In the genomic region with DNA sequence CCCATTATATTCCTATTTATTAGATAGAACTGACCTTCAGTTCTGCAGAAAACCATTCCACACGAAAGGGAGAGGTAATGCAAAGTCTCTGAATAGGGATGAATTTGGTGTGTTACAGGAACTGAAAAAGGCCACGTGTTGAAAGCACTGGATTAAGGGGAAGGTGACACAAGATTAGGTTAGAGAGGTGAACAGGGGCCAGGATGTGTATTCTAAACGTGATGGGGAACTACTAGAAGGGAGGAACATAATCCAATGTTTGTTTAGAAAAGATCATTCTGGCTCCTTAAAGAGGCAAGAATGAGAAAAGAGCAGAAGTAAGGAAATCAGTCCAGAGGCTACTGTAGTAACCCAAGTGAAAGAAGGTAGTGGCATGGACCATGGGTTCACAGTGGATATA, we compare ENCODE assay signal across 9 cellular contexts. TPM values are rescaled to one million over a fixed set of nuclear protein-coding genes. Genes with fewer than 3 reads are reported as not detected.
A peak's percentile ranks its signal among the peaks of the same experiment; 100 is the strongest.
DNase-seq lines count a peak whose midpoint lies in the region; ATAC-seq and TF ChIP-seq lines count a peak whose summit lies in the region.
"Had no signal": no experiment of that assay in that cellular context is flagged by ENCODE, and none has a peak within 500 bp of the region (broad histone marks: within the 10 kb centered on the region; RNA-seq: fewer than 3 reads in every experiment).

No MANE protein-coding gene starts in this region.

- H3K27me3 ChIP-seq in OCI-LY3 (ENCODE audit: low read depth, low read length): no peaks in the 10 kb centered on the region
- H3K27me3 ChIP-seq in upper lobe of left lung: no peaks in the 10 kb centered on the region

- no peak for ATAC-seq in activated T-cell treated with anti-CD3 and anti-CD28 coated beads, Interleukin-2, amount 50 U/mL, for 72 hours (replicated peaks in 1 of 2)
- ATAC-seq in stimulated activated naive CD8-positive, alpha-beta T cell treated with anti-CD3 and anti-CD28 coated beads, Interleukin-15, amount 100 ng/mL, for 72 hours: no peak
- no peak for ATAC-seq in upper lobe of left lung (ENCODE audit: low FRiP score in 2 of 2)

- peak overlapping the region; percentile 90 for H3K4me3 ChIP-seq in OCI-LY3 (ENCODE audit: low read length)
- peak overlapping the region; percentile 88 for H3K4me3 ChIP-seq in epithelial cell of proximal tubule (ENCODE audit: low read depth, low read length)
- H3K4me3 ChIP-seq in upper lobe of left lung: peak overlapping the region in 1 of 4 donors; percentile 87

- WGBS in upper lobe of left lung, 2 donors: 19 to 21% methylated on average over 3 of the region's 3 CpGs

- no peak for TF ChIP-seq POLR2A in upper lobe of left lung (IDR thresholded peaks at IDR 0.05)

- no peak for TF ChIP-seq EP300 in upper lobe of left lung (IDR thresholded peaks at IDR 0.05)

- peak overlapping the region; percentile 94 for H3K27ac Mint-ChIP-seq in activated T-cell treated with anti-CD3 and anti-CD28 coated beads, Interleukin-2, amount 50 U/mL, for 72 hours
- H3K27ac Mint-ChIP-seq in stimulated activated naive CD8-positive, alpha-beta T cell treated with anti-CD3 and anti-CD28 coated beads, Interleukin-15, amount 100 ng/mL, for 72 hours: peak overlapping the region; percentile 50 to 98

- peak overlapping the region; percentile 91 to 94 for H3K4me3 Mint-ChIP-seq in activated T-cell treated with anti-CD3 and anti-CD28 coated beads, Interleukin-2, amount 50 U/mL, for 72 hours
- H3K4me3 Mint-ChIP-seq in stimulated activated naive CD8-positive, alpha-beta T cell treated with anti-CD3 and anti-CD28 coated beads, Interleukin-15, amount 100 ng/mL, for 72 hours: peak overlapping the region; percentile 95 to 97

- H3K9ac ChIP-seq in OCI-LY3 (ENCODE audit: low read length): peak overlapping the region; percentile 100

- DNase-seq in activated T-cell treated with anti-CD3 and anti-CD28 coated beads, Interleukin-2, amount 50 U/mL, for 72 hours: no peak
- no peak for DNase-seq in activated T-cell treated with anti-CD3 and anti-CD28 coated beads, Interleukin-2, amount 50 U/mL, for 48 hours
- no peak for DNase-seq in epithelial cell of proximal tubule (ENCODE audit: low read depth)
- no peak for DNase-seq in stimulated activated naive CD8-positive, alpha-beta T cell treated with anti-CD3 and anti-CD28 coated beads, Interleukin-15, amount 100 ng/mL, for 72 hours
- DNase-seq in iPS-NIHi11 (ENCODE audit: low spot score): no peak
- DNase-seq in central memory CD4-positive, alpha-beta T cell: no peak
- no peak for DNase-seq in upper lobe of left lung
- DNase-seq: NCI-H226 had no signal

- TF ChIP-seq CTCF in OCI-LY3 (IDR thresholded peaks at IDR 0.05; ENCODE audit: low read depth, low read length) (no peak), epithelial cell of proximal tubule (conservative IDR thresholded peaks at IDR 0.05; ENCODE audit: low read depth, low read length) (no peak), upper lobe of left lung (IDR thresholded peaks at IDR 0.05) (no peak)

- H3K36me3 Mint-ChIP-seq in activated T-cell treated with anti-CD3 and anti-CD28 coated beads, Interleukin-2, amount 50 U/mL, for 72 hours (ENCODE audit: insufficient read depth in 2 of 2): peaks cover 5 to 6% of the 10 kb centered on the region in 2 donors

- no peaks in the 10 kb centered on the region for H3K9me3 Mint-ChIP-seq in activated T-cell treated with anti-CD3 and anti-CD28 coated beads, Interleukin-2, amount 50 U/mL, for 72 hours
- H3K9me3 Mint-ChIP-seq in stimulated activated naive CD8-positive, alpha-beta T cell treated with anti-CD3 and anti-CD28 coated beads, Interleukin-15, amount 100 ng/mL, for 72 hours: no peaks in the 10 kb centered on the region

- H3K27me3 Mint-ChIP-seq in activated T-cell treated with anti-CD3 and anti-CD28 coated beads, Interleukin-2, amount 50 U/mL, for 72 hours (ENCODE audit: low read depth): no peaks in the 10 kb centered on the region
- H3K27me3 Mint-ChIP-seq in stimulated activated naive CD8-positive, alpha-beta T cell treated with anti-CD3 and anti-CD28 coated beads, Interleukin-15, amount 100 ng/mL, for 72 hours: no peaks in the 10 kb centered on the region

- H3K4me1 ChIP-seq in OCI-LY3 (ENCODE audit: low read length) (peaks cover 36% of the 10 kb centered on the region), upper lobe of left lung (peaks cover 13 to 34% (median 19%) of the 10 kb centered on the region in 4 donors)

- H3K9me3 ChIP-seq in OCI-LY3 (ENCODE audit: insufficient read depth, low read length) (no peaks in the 10 kb centered on the region), upper lobe of left lung (no peaks in the 10 kb centered on the region)

- H3K79me2 ChIP-seq in OCI-LY3 (ENCODE audit: low read length): peaks cover 69% of the 10 kb centered on the region

- H3K4me2 ChIP-seq in OCI-LY3 (ENCODE audit: low read length): peak overlapping the region; percentile 95

- H2AFZ ChIP-seq in OCI-LY3 (ENCODE audit: low read depth, low read length): no peak overlapping the region

- H3K4me1 Mint-ChIP-seq in activated T-cell treated with anti-CD3 and anti-CD28 coated beads, Interleukin-2, amount 50 U/mL, for 72 hours (ENCODE audit: low read depth): peaks cover 65% of the 10 kb centered on the region
- H3K4me1 Mint-ChIP-seq in stimulated activated naive CD8-positive, alpha-beta T cell treated with anti-CD3 and anti-CD28 coated beads, Interleukin-15, amount 100 ng/mL, for 72 hours: peaks cover 63% of the 10 kb centered on the region

- H3K27ac ChIP-seq in OCI-LY3 (ENCODE audit: low read length) (peak overlapping the region; percentile 100), upper lobe of left lung (peak overlapping the region in 2 of 4 donors; percentile 96 to 97)

- peaks cover 8% of the 10 kb centered on the region for H3K36me3 ChIP-seq in OCI-LY3 (replicated peaks; ENCODE audit: low read depth, low read length)
- H3K36me3 ChIP-seq in upper lobe of left lung: peaks cover 0 to 12% (median 3%) of the 10 kb centered on the region in 4 donors

- peaks cover 22% of the 10 kb centered on the region for H4K20me1 ChIP-seq in OCI-LY3 (ENCODE audit: insufficient read depth, low read length)

RNA-seq across cellular contexts. Expression of gene ZKSCAN8, which starts 6.3 kb away (rescaled TPM):
- 10 to 100 TPM; 29.8 to 32.0 TPM for total RNA-seq in activated T-cell treated with anti-CD3 and anti-CD28 coated beads, Interleukin-2, amount 50 U/mL, for 72 hours
- total RNA-seq in epithelial cell of proximal tubule: 5.0 and 8.4 TPM in 2 replicates
- total RNA-seq in upper lobe of left lung: 10 to 100 TPM; 11.7 to 24.9 (median 16.8) TPM

RNA-seq across cellular contexts. Expression of gene ZSCAN16, which starts 11.0 kb away (rescaled TPM):
- total RNA-seq in activated T-cell treated with anti-CD3 and anti-CD28 coated beads, Interleukin-2, amount 50 U/mL, for 72 hours: 1 to 10 TPM; 5.1 to 7.9 TPM
- total RNA-seq in epithelial cell of proximal tubule (6.7 and 7.4 TPM in 2 replicates), upper lobe of left lung (10 to 100 TPM in 1 of 6 donors, 1 to 10 TPM in 5; 4.1 to 16.8 (median 5.1) TPM)

RNA-seq across cellular contexts. Expression of gene ZNF165, which starts 55.0 kb away (rescaled TPM):
- 1 to 10 TPM; 5.1 to 6.1 TPM for total RNA-seq in activated T-cell treated with anti-CD3 and anti-CD28 coated beads, Interleukin-2, amount 50 U/mL, for 72 hours
- total RNA-seq in epithelial cell of proximal tubule: 4.3 and 4.4 TPM in 2 replicates
- total RNA-seq in upper lobe of left lung: 1 to 10 TPM; 2.4 to 7.9 (median 3.7) TPM
